In genomic region chr9:97501972-97502221, GRCh38 we compare ENCODE assay signal across 8 cellular contexts. TPM values are rescaled to one million over a fixed set of nuclear protein-coding genes. Genes with fewer than 3 reads are reported as not detected.
DNase-seq lines count a peak whose midpoint lies in the region; ATAC-seq and TF ChIP-seq lines count a peak whose summit lies in the region.

No MANE protein-coding gene starts in this region.

- H3K4me3 Mint-ChIP-seq in effector memory CD8-positive, alpha-beta T cell = peak overlapping the region; percentile 67 to 70
- no peak overlapping the region for H3K4me3 Mint-ChIP-seq in osteocyte (ENCODE audit: unreplicated experiment)

- WGBS in heart left ventricle, 4 donors = 0 to 1% (median 0%) methylated on average over 23 to 30 of the region's 30 CpGs

- peak overlapping the region; percentile 81 to 98 (median 93) for H3K27ac ChIP-seq in heart left ventricle

- H3K4me3 ChIP-seq in heart left ventricle = peak overlapping the region; percentile 62 to 96 (median 88)

- ATAC-seq in heart left ventricle (no peak), Right ventricle myocardium inferior (no peak), HG03571 (IDR thresholded peaks at IDR 0.05; ENCODE audit: unreplicated experiment) (peak; percentile 35), omental fat pad (ENCODE audit: low FRiP score) (peak; percentile 15)
- ATAC-seq in effector memory CD8-positive, alpha-beta T cell (replicated peaks) = peak; percentile 29

- H3K27ac Mint-ChIP-seq in effector memory CD8-positive, alpha-beta T cell = no peak overlapping the region
- no peak overlapping the region for H3K27ac Mint-ChIP-seq in osteocyte (ENCODE audit: unreplicated experiment)

- TF ChIP-seq CTCF in heart left ventricle (IDR thresholded peaks at IDR 0.05) (no peak), omental fat pad (IDR thresholded peaks at IDR 0.05) (no peak), osteocyte (IDR thresholded peaks at IDR 0.05) (no peak)

- H3K36me3 Mint-ChIP-seq in effector memory CD8-positive, alpha-beta T cell (ENCODE audit: insufficient read depth) = no peaks in the 10 kb centered on the region
- peaks cover 1% of the 10 kb centered on the region for H3K36me3 Mint-ChIP-seq in osteocyte (ENCODE audit: unreplicated experiment)

- peaks cover 0 to 3% (median 0%) of the 10 kb centered on the region in 9 donors for H3K36me3 ChIP-seq in heart left ventricle

- H3K9me3 Mint-ChIP-seq in effector memory CD8-positive, alpha-beta T cell = no peaks in the 10 kb centered on the region
- no peaks in the 10 kb centered on the region for H3K9me3 Mint-ChIP-seq in osteocyte (ENCODE audit: unreplicated experiment)

- intact Hi-C loops in heart left ventricle (cut with DNase I) (loop anchor here in 9 of 10 donors (2.0 to 10.0 kb wide), 7 partner anchors 35 to 97 kb away; no protein-coding TSS in a partner anchor), Right ventricle myocardium inferior (cut with DNase I) (loop anchor here (1.0 to 2.0 kb wide), 3 partner anchors 27 to 97 kb away; no protein-coding TSS in a partner anchor)

- no peak for DNase-seq in heart left ventricle
- DNase-seq in Right ventricle myocardium inferior (ENCODE audit: missing footprints) = no peak
- DNase-seq in effector memory CD8-positive, alpha-beta T cell = no peak
- no peak for DNase-seq in omental fat pad (ENCODE audit: low spot score)
- DNase-seq in osteocyte (ENCODE audit: extremely low spot score, unreplicated experiment) = no peak
- DNase-seq in effector CD8-positive, alpha-beta T cell (lab: John Stamatoyannopoulos, UW) = no peak
- no peak for DNase-seq in COLO668 (lab: John Stamatoyannopoulos, UW; ENCODE audit: unreplicated experiment)

- TF ChIP-seq POLR2A in heart left ventricle (IDR thresholded peaks at IDR 0.05) = peak in 1 of 2 donors; percentile 84

- H3K9me3 ChIP-seq in heart left ventricle = no peaks in the 10 kb centered on the region

- peaks cover 0 to 60% (median 26%) of the 10 kb centered on the region in 12 donors for H3K4me1 ChIP-seq in heart left ventricle

- peaks cover 11 to 34% of the 10 kb centered on the region in 2 donors for H3K27me3 Mint-ChIP-seq in effector memory CD8-positive, alpha-beta T cell
- peaks cover 52% of the 10 kb centered on the region for H3K27me3 Mint-ChIP-seq in osteocyte (ENCODE audit: unreplicated experiment)

- peaks cover 8 to 10% of the 10 kb centered on the region in 2 donors for H3K4me1 Mint-ChIP-seq in effector memory CD8-positive, alpha-beta T cell (ENCODE audit: low read depth in 2 of 2)
- peaks cover 14% of the 10 kb centered on the region for H3K4me1 Mint-ChIP-seq in osteocyte (ENCODE audit: unreplicated experiment)

- H3K27me3 ChIP-seq in heart left ventricle = peaks cover 0 to 43% (median 0%) of the 10 kb centered on the region in 9 donors

RNA-seq across cellular contexts. Expression of gene TMOD1, which starts 0.4 kb away (rescaled TPM):
- total RNA-seq in heart left ventricle (100 to 1,000 TPM; 106 to 201 (median 176) TPM), Right ventricle myocardium inferior (192 TPM), omental fat pad (10 to 100 TPM; 10.1 to 33.8 (median 21.0) TPM), osteocyte (not detected in 2 replicates)
- 100 to 1,000 TPM in 1 of 2 donors, 10 to 100 TPM in 1; 96.4 to 136 TPM for polyA plus RNA-seq in heart left ventricle

Comparison
In these comparisons a context has a peak if more than half of its experiments do, and no peak if none do; other contexts are left out.
1. ATAC-seq: peak in HG03571 (single experiment), effector memory CD8-positive, alpha-beta T cell (single experiment) and omental fat pad (single experiment); none in heart left ventricle (0 of 4) and Right ventricle myocardium inferior (single experiment).
2. RNA of gene TMOD1, which starts 0.4 kb away (total RNA-seq): 192 TPM in Right ventricle myocardium inferior (single experiment), 106 to 201 TPM in heart left ventricle and 10.1 to 33.8 TPM in omental fat pad; not detected in osteocyte; every median in the first group is over 10 times any median in the second.